In the genomic region with DNA sequence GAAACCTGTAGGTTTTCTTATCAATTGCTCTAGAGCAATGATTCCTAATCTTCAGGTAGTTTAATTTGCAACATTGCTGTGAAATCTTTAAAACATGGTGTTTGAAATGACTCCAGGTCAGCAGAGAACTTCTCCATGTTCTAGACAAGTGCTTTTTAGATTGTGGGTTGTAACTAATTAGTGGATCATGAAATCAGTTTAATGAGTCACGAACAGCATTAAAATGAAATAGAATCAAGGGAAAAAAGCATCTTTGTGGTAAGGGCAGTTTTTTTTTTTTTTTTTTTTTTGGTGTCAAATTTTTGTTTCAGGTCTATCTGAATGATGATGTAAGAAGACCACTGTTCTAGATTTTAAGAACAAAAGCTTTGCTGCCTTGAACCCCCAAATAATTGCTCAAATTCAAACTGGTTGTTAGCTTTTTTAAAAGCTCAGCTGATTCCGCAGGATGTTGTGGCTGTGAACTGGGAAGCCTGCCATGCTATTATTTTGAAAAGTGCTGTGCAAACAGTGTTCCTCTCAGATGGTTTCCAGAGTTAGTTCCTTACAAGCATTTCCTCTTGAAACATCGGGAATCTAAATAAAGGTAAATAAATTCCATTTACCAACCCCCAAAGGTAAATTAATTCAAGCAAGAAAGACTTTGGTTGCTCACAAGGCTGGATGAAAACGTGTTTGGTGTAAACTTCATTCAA, we compare ENCODE assay signal across 8 cellular contexts. TPM values are rescaled to one million over a fixed set of nuclear protein-coding genes. Genes with fewer than 3 reads are reported as not detected.
DNase-seq lines count a peak whose midpoint lies in the region; ATAC-seq lines count a peak whose summit lies in the region.

No MANE protein-coding gene starts in this region.

- peaks cover 30% of the 10 kb centered on the region for H3K4me1 ChIP-seq in endocrine pancreas (ENCODE audit: control insufficient read depth, insufficient read depth, low read length)

- ATAC-seq in HG02852 (IDR thresholded peaks at IDR 0.05; ENCODE audit: unreplicated experiment) (no peak), GM19455 (IDR thresholded peaks at IDR 0.05; ENCODE audit: unreplicated experiment) (no peak), HG03135 (IDR thresholded peaks at IDR 0.05; ENCODE audit: unreplicated experiment) (no peak)

- H3K27me3 ChIP-seq in endocrine pancreas (ENCODE audit: control insufficient read depth, insufficient read depth, low read length): no peaks in the 10 kb centered on the region

- H3K9ac ChIP-seq in endocrine pancreas (ENCODE audit: control insufficient read depth, insufficient read depth, low read length): no peak overlapping the region

- H3K4me3 ChIP-seq in endocrine pancreas (ENCODE audit: control insufficient read depth, insufficient read depth, low read length): peak overlapping the region; percentile 71

- DNase-seq in COR-L47 (lab: John Stamatoyannopoulos, UW) (peak; percentile 68), NCI-H345 treated with DMSO at 0.1 percent for 48 hours (lab: John Stamatoyannopoulos, UW; ENCODE audit: unreplicated experiment) (peak; percentile 78), myocyte (ENCODE audit: low read depth) (peak; percentile 71), NCI-H226 (no peak)

- no peaks in the 10 kb centered on the region for H3K9me3 ChIP-seq in endocrine pancreas (ENCODE audit: control insufficient read depth, low read length)

- no peaks in the 10 kb centered on the region for H3K36me3 ChIP-seq in endocrine pancreas (ENCODE audit: control insufficient read depth, insufficient read depth, low read length)

RNA-seq across cellular contexts. Expression of gene PDK4, which starts 13.1 kb away (rescaled TPM):
- 1.1 and 1.4 TPM in 2 replicates for total RNA-seq in myocyte
- 0.43 TPM for polyA plus RNA-seq in myocyte (2012)
